In genomic region chr17:48547839-48548686, GRCh38 we compare ENCODE assay signal across 9 cellular contexts. TPM values are rescaled to one million over a fixed set of nuclear protein-coding genes. Genes with fewer than 3 reads are reported as not detected.
DNase-seq lines count a peak whose midpoint lies in the region; ATAC-seq and TF ChIP-seq lines count a peak whose summit lies in the region.
"Had no signal": no experiment of that assay in that cellular context is flagged by ENCODE, and none has a peak within 500 bp of the region (broad histone marks: within the 10 kb centered on the region; RNA-seq: fewer than 3 reads in every experiment).

No MANE protein-coding gene starts in this region.

- no peak overlapping the region for H3K9ac ChIP-seq in HUES64 (ENCODE audit: low read depth, low read length)

- no peak overlapping the region; the same call in 1 of the 2 replicates for H3K27ac ChIP-seq in HUES64 (ENCODE audit: low read depth, low read length)
- peak overlapping the region; percentile 90 to 98 (median 96) for H3K27ac ChIP-seq in gastroesophageal sphincter
- peak overlapping the region in 16 of 21 experiments; percentile 8 to 98 (median 52) for H3K27ac ChIP-seq in skin epidermis

- no peak for TF ChIP-seq EP300 in gastroesophageal sphincter (IDR thresholded peaks at IDR 0.05)

- peak; percentile 35 for DNase-seq in activated CD4-positive, alpha-beta T cell treated with anti-CD3 and anti-CD28 coated beads, Interleukin-2, amount 50 U/mL, for 1 hour
- DNase-seq in GF-D8 (lab: John Stamatoyannopoulos, UW) (no peak), DMS 273 treated with DMSO at 0.1 percent for 48 hours (lab: John Stamatoyannopoulos, UW) (no peak)

- no peak for TF ChIP-seq POLR2A in gastroesophageal sphincter (IDR thresholded peaks at IDR 0.05)

- TF ChIP-seq CTCF in gastroesophageal sphincter (IDR thresholded peaks at IDR 0.05): no peak

- peaks cover 58% of the 10 kb centered on the region for H3K4me1 ChIP-seq in HUES64 (ENCODE audit: insufficient read depth, low read length)
- H3K4me1 ChIP-seq in gastroesophageal sphincter: peaks cover 11 to 86% (median 41%) of the 10 kb centered on the region in 3 donors

- H3K9me3 ChIP-seq in HUES64 (ENCODE audit: insufficient read depth, low read depth, low read length) (no peaks in the 10 kb centered on the region), gastroesophageal sphincter (no peaks in the 10 kb centered on the region)

- no peak for ATAC-seq in gastroesophageal sphincter
- ATAC-seq in HG02642 (IDR thresholded peaks at IDR 0.05; ENCODE audit: poor library complexity, unreplicated experiment): no peak
- ATAC-seq in GM19351 (IDR thresholded peaks at IDR 0.05; ENCODE audit: unreplicated experiment): no peak

- H3K27me3 ChIP-seq in HUES64 (ENCODE audit: insufficient read depth, low read length) (peaks cover 100% of the 10 kb centered on the region), gastroesophageal sphincter (no peaks in the 10 kb centered on the region)

- 44% methylated on average over 23 of the region's 27 CpGs for WGBS in HUES64
- 20 to 33% methylated on average over 15 to 22 of the region's 27 CpGs for WGBS in gastroesophageal sphincter (ENCODE audit: low coverage in 1 of 2), 2 donors

- H3K36me3 ChIP-seq in HUES64 (ENCODE audit: insufficient read depth, low read length): no peaks in the 10 kb centered on the region
- peaks cover 0 to 29% of the 10 kb centered on the region in 2 donors for H3K36me3 ChIP-seq in gastroesophageal sphincter

- H3K4me3 ChIP-seq in HUES64 (ENCODE audit: low read length) (peak overlapping the region; percentile 24), gastroesophageal sphincter (peak overlapping the region; percentile 31 to 38), skin epidermis (peak overlapping the region in 2 of 7 experiments; percentile 1 to 17)

RNA-seq across cellular contexts. Expression of gene HOXB2, which starts 3.2 kb away (rescaled TPM):
- polyA plus RNA-seq in HUES64 (2013, experiment 1 of 2): 24.6 TPM
- polyA plus RNA-seq in HUES64 (2013, experiment 2 of 2): 44.5 TPM
- 10 to 100 TPM; 28.7 to 65.2 (median 38.8) TPM for total RNA-seq in gastroesophageal sphincter

RNA-seq across cellular contexts. Expression of gene HOXB1, which starts 17.3 kb away (rescaled TPM):
- polyA plus RNA-seq in HUES64 (2013, experiment 1 of 2): 16.3 TPM
- 23.6 TPM for polyA plus RNA-seq in HUES64 (2013, experiment 2 of 2)
- total RNA-seq in gastroesophageal sphincter: not detected
- total RNA-seq: T-helper 1 cell treated with Interleukin-12 subunit alpha and Interleukin-12 subunit beta and Interleukin-4 antibody, amounts not matched to agents 30 ng/mL and 1 ng/mL, for 36 hours had no signal

RNA-seq across cellular contexts. Expression of gene HOXB4, which starts 30.1 kb away (rescaled TPM):
- polyA plus RNA-seq in HUES64 (2013, experiment 1 of 2): 0.45 TPM
- polyA plus RNA-seq in HUES64 (2013, experiment 2 of 2): 0.95 TPM
- total RNA-seq in gastroesophageal sphincter: 10 to 100 TPM in 1 of 4 donors, 1 to 10 TPM in 3; 3.0 to 12.9 (median 6.9) TPM

RNA-seq across cellular contexts. Expression of gene HOXB3, which starts 42.0 kb away (rescaled TPM):
- polyA plus RNA-seq in HUES64 (2013, experiment 1 of 2): 3.7 TPM
- polyA plus RNA-seq in HUES64 (2013, experiment 2 of 2): 9.1 TPM
- total RNA-seq in gastroesophageal sphincter: 10 to 100 TPM; 11.4 to 48.7 (median 24.2) TPM

RNA-seq across cellular contexts. Expression of gene HOXB5, which starts 45.5 kb away (rescaled TPM):
- 0.40 TPM for polyA plus RNA-seq in HUES64 (2013, experiment 1 of 2)
- 0.63 TPM for polyA plus RNA-seq in HUES64 (2013, experiment 2 of 2)
- total RNA-seq in gastroesophageal sphincter: 1 to 10 TPM in 3 of 4 donors, under 1 TPM in 1; 0.27 to 2.7 (median 1.4) TPM
